1 cellular context compared by ENCODE assay signal in the genomic region with DNA sequence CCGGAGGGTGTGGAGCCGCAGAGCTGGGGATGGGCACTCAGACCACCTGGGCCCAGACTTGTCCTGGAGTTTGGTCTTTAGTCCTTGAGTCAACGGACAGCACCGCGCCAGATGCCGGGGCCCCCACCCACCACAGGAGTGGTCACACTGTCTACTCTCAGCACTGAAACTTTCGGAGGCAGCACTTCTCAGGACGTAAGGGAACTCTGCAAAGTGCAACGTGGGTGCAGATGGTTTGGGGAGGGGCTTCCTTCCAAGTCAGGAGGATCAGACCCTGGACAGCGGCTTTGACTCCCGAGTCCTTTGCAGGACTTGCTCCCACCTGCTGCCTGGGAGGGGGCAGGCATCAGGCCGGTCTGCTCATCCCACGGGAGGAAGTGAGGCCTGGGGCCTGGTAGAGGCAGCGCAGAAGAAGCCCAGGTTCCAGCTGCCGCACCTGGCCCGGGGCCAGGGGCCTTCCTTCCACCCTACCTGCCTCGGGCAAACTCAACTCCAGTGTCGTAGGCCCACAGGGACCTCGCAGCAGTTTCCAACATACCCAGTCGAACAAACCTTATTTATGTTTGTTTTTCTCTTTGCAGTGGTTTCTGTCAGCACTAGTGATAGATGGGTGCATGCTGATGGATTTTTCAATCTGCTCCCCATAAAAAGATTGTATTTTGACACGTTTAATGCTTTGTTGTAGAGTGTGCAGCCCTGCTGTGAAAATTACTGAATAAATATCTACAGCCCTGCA.
TF ChIP-seq lines count a peak whose summit lies in the region.

No MANE protein-coding gene starts in this region.

TF ChIP-seq in HEK293, 187 proteins besides CTCF, POLR2A, EP300 and RAD21 (continued from another document):
- TF ChIP-seq INSM2 (tag by site-specific recombination; IDR thresholded peaks at IDR 0.05) = peak; percentile 84
- no peak for TF ChIP-seq MEIS1 (CRISPR knock-in tag; IDR thresholded peaks at IDR 0.05; ENCODE audit: borderline replicate concordance)
- no peak for TF ChIP-seq ZNF157 (tag by site-specific recombination; IDR thresholded peaks at IDR 0.05)
- no peak for TF ChIP-seq ZNF112 (tag by site-specific recombination; IDR thresholded peaks at IDR 0.05)
- no peak for TF ChIP-seq ZNF555 (tag by site-specific recombination; conservative IDR thresholded peaks at IDR 0.05)
- TF ChIP-seq ZNF692 (tag by site-specific recombination; IDR thresholded peaks at IDR 0.05) = 0 out of 2 replicates have a peak, but pooled peaks have one; percentile 18
- no peak for TF ChIP-seq ZNF585B (tag by site-specific recombination; IDR thresholded peaks at IDR 0.05)
- TF ChIP-seq, protein P1, sequence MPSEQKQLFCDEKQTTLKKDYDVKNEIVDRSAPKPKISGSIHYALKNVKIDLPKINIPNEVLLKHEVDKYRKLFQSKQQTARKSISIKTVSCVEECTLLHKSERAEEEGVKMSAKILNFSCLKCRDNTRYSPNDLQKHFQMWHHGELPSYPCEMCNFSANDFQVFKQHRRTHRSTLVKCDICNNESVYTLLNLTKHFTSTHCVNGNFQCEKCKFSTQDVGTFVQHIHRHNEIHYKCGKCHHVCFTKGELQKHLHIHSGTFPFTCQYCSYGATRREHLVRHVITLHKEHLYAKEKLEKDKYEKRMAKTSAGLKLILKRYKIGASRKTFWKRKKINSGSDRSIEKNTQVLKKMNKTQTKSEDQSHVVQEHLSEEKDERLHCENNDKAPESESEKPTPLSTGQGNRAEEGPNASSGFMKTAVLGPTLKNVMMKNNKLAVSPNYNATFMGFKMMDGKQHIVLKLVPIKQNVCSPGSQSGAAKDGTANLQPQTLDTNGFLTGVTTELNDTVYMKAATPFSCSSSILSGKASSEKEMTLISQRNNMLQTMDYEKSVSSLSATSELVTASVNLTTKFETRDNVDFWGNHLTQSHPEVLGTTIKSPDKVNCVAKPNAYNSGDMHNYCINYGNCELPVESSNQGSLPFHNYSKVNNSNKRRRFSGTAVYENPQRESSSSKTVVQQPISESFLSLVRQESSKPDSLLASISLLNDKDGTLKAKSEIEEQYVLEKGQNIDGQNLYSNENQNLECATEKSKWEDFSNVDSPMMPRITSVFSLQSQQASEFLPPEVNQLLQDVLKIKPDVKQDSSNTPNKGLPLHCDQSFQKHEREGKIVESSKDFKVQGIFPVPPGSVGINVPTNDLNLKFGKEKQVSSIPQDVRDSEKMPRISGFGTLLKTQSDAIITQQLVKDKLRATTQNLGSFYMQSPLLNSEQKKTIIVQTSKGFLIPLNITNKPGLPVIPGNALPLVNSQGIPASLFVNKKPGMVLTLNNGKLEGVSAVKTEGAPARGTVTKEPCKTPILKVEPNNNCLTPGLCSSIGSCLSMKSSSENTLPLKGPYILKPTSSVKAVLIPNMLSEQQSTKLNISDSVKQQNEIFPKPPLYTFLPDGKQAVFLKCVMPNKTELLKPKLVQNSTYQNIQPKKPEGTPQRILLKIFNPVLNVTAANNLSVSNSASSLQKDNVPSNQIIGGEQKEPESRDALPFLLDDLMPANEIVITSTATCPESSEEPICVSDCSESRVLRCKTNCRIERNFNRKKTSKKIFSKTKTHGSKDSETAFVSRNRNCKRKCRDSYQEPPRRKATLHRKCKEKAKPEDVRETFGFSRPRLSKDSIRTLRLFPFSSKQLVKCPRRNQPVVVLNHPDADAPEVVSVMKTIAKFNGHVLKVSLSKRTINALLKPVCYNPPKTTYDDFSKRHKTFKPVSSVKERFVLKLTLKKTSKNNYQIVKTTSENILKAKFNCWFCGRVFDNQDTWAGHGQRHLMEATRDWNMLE (tag by site-specific recombination; conservative IDR thresholded peaks at IDR 0.05; ENCODE audit: low read depth) = peak; percentile 52; the same call in 1 of the 2 replicates
- no peak for TF ChIP-seq ZNF214 (tag by site-specific recombination; IDR thresholded peaks at IDR 0.05; ENCODE audit: borderline replicate concordance)
- TF ChIP-seq ZNF423 (tag by site-specific recombination; IDR thresholded peaks at IDR 0.05) = peak; percentile 89
- TF ChIP-seq BCL11B (tag by site-specific recombination; IDR thresholded peaks at IDR 0.05; ENCODE audit: low read depth) = no peak
- no peak for TF ChIP-seq KLF1 (tag by site-specific recombination; IDR thresholded peaks at IDR 0.05)
- no peak for TF ChIP-seq ZNF404 (tag by site-specific recombination; IDR thresholded peaks at IDR 0.05)
- TF ChIP-seq ZNF311 (tag by site-specific recombination; IDR thresholded peaks at IDR 0.05; ENCODE audit: borderline replicate concordance) = no peak
- TF ChIP-seq ZSCAN23 (tag by site-specific recombination; IDR thresholded peaks at IDR 0.05) = peak; percentile 68; the same call in 1 of the 2 replicates
- no peak for TF ChIP-seq ZFHX2 (tag by site-specific recombination; conservative IDR thresholded peaks at IDR 0.05)
- no peak for TF ChIP-seq ZNF768 (tag by site-specific recombination; IDR thresholded peaks at IDR 0.05)
- TF ChIP-seq, protein P2, sequence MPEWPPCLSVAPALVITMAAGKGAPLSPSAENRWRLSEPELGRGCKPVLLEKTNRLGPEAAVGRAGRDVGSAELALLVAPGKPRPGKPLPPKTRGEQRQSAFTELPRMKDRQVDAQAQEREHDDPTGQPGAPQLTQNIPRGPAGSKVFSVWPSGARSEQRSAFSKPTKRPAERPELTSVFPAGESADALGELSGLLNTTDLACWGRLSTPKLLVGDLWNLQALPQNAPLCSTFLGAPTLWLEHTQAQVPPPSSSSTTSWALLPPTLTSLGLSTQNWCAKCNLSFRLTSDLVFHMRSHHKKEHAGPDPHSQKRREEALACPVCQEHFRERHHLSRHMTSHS (tag by site-specific recombination; IDR thresholded peaks at IDR 0.05) = peak; percentile 100
- peak; percentile 99 for TF ChIP-seq GFI1B (tag by site-specific recombination; IDR thresholded peaks at IDR 0.05)
- TF ChIP-seq EGR2 (tag by site-specific recombination; IDR thresholded peaks at IDR 0.05; ENCODE audit: low read depth) = no peak
- no peak for TF ChIP-seq ZNF280D (tag by site-specific recombination; IDR thresholded peaks at IDR 0.05)
- no peak for TF ChIP-seq ZNF658 (tag by site-specific recombination; IDR thresholded peaks at IDR 0.05)
- TF ChIP-seq ZNF184 (tag by site-specific recombination; IDR thresholded peaks at IDR 0.05) = no peak
- TF ChIP-seq ZNF521 (tag by site-specific recombination; IDR thresholded peaks at IDR 0.05) = no peak
- 0 out of 2 replicates have a peak, but pooled peaks have one; percentile 43 for TF ChIP-seq ZNF341 (tag by site-specific recombination; IDR thresholded peaks at IDR 0.05; ENCODE audit: low read depth)
- TF ChIP-seq TSHZ1 (tag by site-specific recombination; IDR thresholded peaks at IDR 0.05; ENCODE audit: borderline replicate concordance) = peak; percentile 64
- peak; percentile 91 for TF ChIP-seq ZBTB8A (tag by site-specific recombination; IDR thresholded peaks at IDR 0.05)
- no peak for TF ChIP-seq ZNF10 (tag by site-specific recombination; IDR thresholded peaks at IDR 0.05)
- TF ChIP-seq, protein P3, sequence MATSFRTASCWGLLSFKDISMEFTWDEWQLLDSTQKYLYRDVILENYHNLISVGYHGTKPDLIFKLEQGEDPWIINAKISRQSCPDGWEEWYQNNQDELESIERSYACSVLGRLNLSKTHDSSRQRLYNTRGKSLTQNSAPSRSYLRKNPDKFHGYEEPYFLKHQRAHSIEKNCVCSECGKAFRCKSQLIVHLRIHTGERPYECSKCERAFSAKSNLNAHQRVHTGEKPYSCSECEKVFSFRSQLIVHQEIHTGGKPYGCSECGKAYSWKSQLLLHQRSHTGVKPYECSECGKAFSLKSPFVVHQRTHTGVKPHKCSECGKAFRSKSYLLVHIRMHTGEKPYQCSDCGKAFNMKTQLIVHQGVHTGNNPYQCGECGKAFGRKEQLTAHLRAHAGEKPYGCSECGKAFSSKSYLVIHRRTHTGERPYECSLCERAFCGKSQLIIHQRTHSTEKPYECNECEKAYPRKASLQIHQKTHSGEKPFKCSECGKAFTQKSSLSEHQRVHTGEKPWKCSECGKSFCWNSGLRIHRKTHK (tag by site-specific recombination; IDR thresholded peaks at IDR 0.05) = no peak
- TF ChIP-seq ZNF837 (tag by site-specific recombination; IDR thresholded peaks at IDR 0.05) = no peak
- TF ChIP-seq BCL6B (tag by site-specific recombination; IDR thresholded peaks at IDR 0.05) = peak; percentile 73
